8 cellular contexts compared by ENCODE assay signal in genomic region chr4:71186566-71187398, GRCh38.
A peak's percentile ranks its signal among the peaks of the same experiment; 100 is the strongest.
DNase-seq lines count a peak whose midpoint lies in the region; ATAC-seq and TF ChIP-seq lines count a peak whose summit lies in the region.

No MANE protein-coding gene starts in this region.

- no peak for TF ChIP-seq CTCF in BJ (IDR thresholded peaks at IDR 0.05; ENCODE audit: insufficient read depth, low read depth, low read length)
- TF ChIP-seq CTCF in mucosa of descending colon (IDR thresholded peaks at IDR 0.05) = no peak

- ATAC-seq in esophagus mucosa (peak; percentile 66), mucosa of descending colon (peak; percentile 86)

- intact Hi-C loops in mucosa of descending colon (cut with DNase I, micrococcal nuclease) = no loop called here

- peak overlapping the region; percentile 88 for H3K4me3 ChIP-seq in BJ (ENCODE audit: low read depth, low read length)
- H3K4me3 ChIP-seq in mucosa of descending colon = peak overlapping the region; percentile 53

- CTCF ChIA-PET in BJ (lab: Yijun Ruan, JAX) = interaction anchor here (0.7 to 1.8 kb wide), 5 partner anchors 13 to 523 kb away, joined by 3 to 4 read pairs (median 3); no protein-coding TSS in a partner anchor

- no peaks in the 10 kb centered on the region for H3K4me1 ChIP-seq in mucosa of descending colon (ENCODE audit: low read depth)

- no peaks in the 10 kb centered on the region for H3K27me3 ChIP-seq in BJ (ENCODE audit: control insufficient read depth, insufficient read depth, low read length)

- POLR2A ChIA-PET in BJ (lab: Charles Lee) = interaction anchor here (0.7 kb wide), 1 partner anchor 1172 kb away, joined by 3 read pairs; no protein-coding TSS in a partner anchor

- no peaks in the 10 kb centered on the region for H3K9me3 ChIP-seq in mucosa of descending colon

- H3K36me3 ChIP-seq in BJ (ENCODE audit: control insufficient read depth, insufficient read depth, low read length) (no peaks in the 10 kb centered on the region), mucosa of descending colon (ENCODE audit: low read depth) (no peaks in the 10 kb centered on the region)

- DNase-seq in BJ (ENCODE audit: low read depth) (no peak), GM19238 (ENCODE audit: insufficient read length, low spot score) (peak; percentile 23), M059J (ENCODE audit: low read depth) (peak; percentile 56), activated T-cell treated with anti-CD3 and anti-CD28 coated beads for 48 hours (ENCODE audit: low read depth) (peak; percentile 15), mucosa of descending colon (peak; percentile 76 to 85 (median 79)), stromal cell of bone marrow (ENCODE audit: low read depth) (peak; percentile 59), NK-92 (lab: John Stamatoyannopoulos, UW; ENCODE audit: unreplicated experiment) (no peak)

Comparison
In these comparisons a context has a peak if more than half of its experiments do, and no peak if none do; other contexts are left out.
1. DNase-seq: peak in GM19238 (single experiment), M059J (single experiment), activated T-cell treated with anti-CD3 and anti-CD28 coated beads for 48 hours (single experiment), mucosa of descending colon (3 of 3) and stromal cell of bone marrow (single experiment); none in BJ (single experiment) and NK-92 (single experiment).